In genomic region chr1:231827337-231828105, GRCh38 we compare ENCODE assay signal across 17 cellular contexts.
DNase-seq lines count a peak whose midpoint lies in the region; ATAC-seq, FAIRE-seq and TF ChIP-seq lines count a peak whose summit lies in the region.
"Had no signal": no experiment of that assay in that cellular context is flagged by ENCODE, and none has a peak within 500 bp of the region (broad histone marks: within the 10 kb centered on the region; RNA-seq: fewer than 3 reads in every experiment).

No MANE protein-coding gene starts in this region.

- H3K4me3 Mint-ChIP-seq in astrocyte (ENCODE audit: unreplicated experiment), result peak overlapping the region; percentile 13
- no peak overlapping the region for H3K4me3 Mint-ChIP-seq in stimulated activated naive B cell treated with anti-CD40 and anti-IgM and Interleukin-4, amounts not matched to agents 10 μg/mL and 1 μg/mL and 100 μg/mL, for 72 hours
- H3K4me3 Mint-ChIP-seq in activated T-cell treated with anti-CD3 and anti-CD28 coated beads, Interleukin-2, amount 50 U/mL, for 4 hours, result no peak overlapping the region

- peaks cover 30% of the 10 kb centered on the region for H3K4me1 Mint-ChIP-seq in astrocyte (ENCODE audit: low read depth, unreplicated experiment)
- no peaks in the 10 kb centered on the region for H3K4me1 Mint-ChIP-seq in stimulated activated naive B cell treated with anti-CD40 and anti-IgM and Interleukin-4, amounts not matched to agents 10 μg/mL and 1 μg/mL and 100 μg/mL, for 72 hours
- H3K4me1 Mint-ChIP-seq in activated T-cell treated with anti-CD3 and anti-CD28 coated beads, Interleukin-2, amount 50 U/mL, for 4 hours (ENCODE audit: low read depth), result no peaks in the 10 kb centered on the region

- no peaks in the 10 kb centered on the region for H3K36me3 Mint-ChIP-seq in astrocyte (ENCODE audit: low read depth, unreplicated experiment)
- H3K36me3 Mint-ChIP-seq in stimulated activated naive B cell treated with anti-CD40 and anti-IgM and Interleukin-4, amounts not matched to agents 10 μg/mL and 1 μg/mL and 100 μg/mL, for 72 hours, result no peaks in the 10 kb centered on the region
- H3K36me3 Mint-ChIP-seq in activated T-cell treated with anti-CD3 and anti-CD28 coated beads, Interleukin-2, amount 50 U/mL, for 4 hours (ENCODE audit: insufficient read depth), result peaks cover 23% of the 10 kb centered on the region

- H3K4me3 ChIP-seq in HEK293 (ENCODE audit: low read depth, low read length) (no peak overlapping the region), astrocyte (ENCODE audit: insufficient read depth, low read depth, low read length) (peak overlapping the region; percentile 47), heart right ventricle (no peak overlapping the region)
- H3K4me3 ChIP-seq: esophagus muscularis mucosa had no signal

- peak overlapping the region; percentile 76 for H3K4me2 ChIP-seq in astrocyte (ENCODE audit: low read length)

- H3K9me3 ChIP-seq in HEK293 (ENCODE audit: control insufficient read depth, insufficient read depth, low read depth, low read length) (no peaks in the 10 kb centered on the region), astrocyte (ENCODE audit: insufficient read depth, low read depth, low read length) (no peaks in the 10 kb centered on the region), heart right ventricle (no peaks in the 10 kb centered on the region)
- H3K9me3 ChIP-seq: esophagus muscularis mucosa, neutrophil had no signal

- peak overlapping the region; percentile 68 for H3K9ac ChIP-seq in astrocyte (ENCODE audit: low read length)

- H3K4me1 ChIP-seq in HEK293 (ENCODE audit: control insufficient read depth, insufficient read depth, low read length) (peaks cover 4% of the 10 kb centered on the region; the same call in 1 of the 2 replicates), astrocyte (ENCODE audit: insufficient read depth, low read length) (peaks cover 16% of the 10 kb centered on the region), heart right ventricle (peaks cover 0 to 57% (median 29%) of the 10 kb centered on the region in 9 donors)

- TF ChIP-seq CTCF in HEK293 (tag by site-specific recombination; IDR thresholded peaks at IDR 0.05) (no peak), astrocyte (IDR thresholded peaks at IDR 0.05; ENCODE audit: insufficient read depth, low read depth, low read length) (no peak), heart right ventricle (IDR thresholded peaks at IDR 0.05) (no peak)

- ATAC-seq in heart right ventricle (peak in 1 of 8 donors; percentile 31), GM21367 (IDR thresholded peaks at IDR 0.05; ENCODE audit: unreplicated experiment) (no peak), esophagus mucosa (no peak)
- no peak for ATAC-seq in stimulated activated naive B cell treated with anti-CD40 and anti-IgM and Interleukin-4, amounts not matched to agents 10 μg/mL and 1 μg/mL and 100 μg/mL, for 72 hours (replicated peaks)
- ATAC-seq in activated T-cell treated with anti-CD3 and anti-CD28 coated beads, Interleukin-2, amount 50 U/mL, for 4 hours, result no peak

- CTCF ChIA-PET in HEK293 (lab: Yijun Ruan, JAX), result interaction anchor here (0.6 to 1.0 kb wide), 2 partner anchors 9 to 21 kb away, joined by 3 to 5 read pairs; no protein-coding TSS in a partner anchor

- H3K27ac ChIP-seq in HEK293 (ENCODE audit: extremely low read depth, low read depth, low read length), result no peak overlapping the region
- H3K27ac ChIP-seq in astrocyte (ENCODE audit: low read depth, low read length), result peak overlapping the region; percentile 93
- peak overlapping the region in 8 of 10 donors; percentile 6 to 56 (median 30) for H3K27ac ChIP-seq in heart right ventricle
- H3K27ac ChIP-seq: esophagus muscularis mucosa, neutrophil, WERI-Rb-1 had no signal

- FAIRE-seq in astrocyte (lab: Jason Lieb, UNC), result no peak

- DNase-seq in A172 (ENCODE audit: low spot score), result peak; percentile 98
- DNase-seq in astrocyte (ENCODE audit: low read depth), result peak; percentile 95
- no peak for DNase-seq in heart right ventricle
- no peak for DNase-seq in stimulated activated naive B cell treated with anti-CD40 and anti-IgM and Interleukin-4, amounts not matched to agents 10 μg/mL and 1 μg/mL and 100 μg/mL, for 72 hours
- DNase-seq in activated T-cell treated with anti-CD3 and anti-CD28 coated beads, Interleukin-2, amount 50 U/mL, for 4 hours, result no peak
- DNase-seq: AML-193; aorta; GDM1; KBM-7; NCI-H2081 treated with DMSO at 0.1 percent for 48 hours; stimulated activated CD4-positive, alpha-beta T cell treated with anti-CD3 and anti-CD28 coated beads, Interleukin-4, amount 100 ng/mL, for 24 hours; WERI-Rb-1 had no signal

- H2AFZ ChIP-seq in astrocyte (ENCODE audit: low read depth, low read length), result no peak overlapping the region

- H3K9me3 Mint-ChIP-seq in astrocyte (ENCODE audit: unreplicated experiment), result no peaks in the 10 kb centered on the region
- H3K9me3 Mint-ChIP-seq in stimulated activated naive B cell treated with anti-CD40 and anti-IgM and Interleukin-4, amounts not matched to agents 10 μg/mL and 1 μg/mL and 100 μg/mL, for 72 hours, result no peaks in the 10 kb centered on the region
- no peaks in the 10 kb centered on the region for H3K9me3 Mint-ChIP-seq in activated T-cell treated with anti-CD3 and anti-CD28 coated beads, Interleukin-2, amount 50 U/mL, for 4 hours

- no peaks in the 10 kb centered on the region for H4K20me1 ChIP-seq in astrocyte (ENCODE audit: insufficient read depth, low read length)

- H3K79me2 ChIP-seq in astrocyte (ENCODE audit: insufficient read depth, low read length), result no peaks in the 10 kb centered on the region

- H3K27me3 ChIP-seq in astrocyte (ENCODE audit: insufficient read depth, low read length) (no peaks in the 10 kb centered on the region), heart right ventricle (no peaks in the 10 kb centered on the region)
- H3K27me3 ChIP-seq: esophagus muscularis mucosa, neutrophil had no signal

- H3K27me3 Mint-ChIP-seq in astrocyte (ENCODE audit: low read depth, unreplicated experiment), result no peaks in the 10 kb centered on the region
- no peaks in the 10 kb centered on the region for H3K27me3 Mint-ChIP-seq in stimulated activated naive B cell treated with anti-CD40 and anti-IgM and Interleukin-4, amounts not matched to agents 10 μg/mL and 1 μg/mL and 100 μg/mL, for 72 hours
- H3K27me3 Mint-ChIP-seq in activated T-cell treated with anti-CD3 and anti-CD28 coated beads, Interleukin-2, amount 50 U/mL, for 4 hours (ENCODE audit: low read depth), result no peaks in the 10 kb centered on the region

- POLR2A ChIA-PET in HEK293 (lab: Yijun Ruan, JAX), result no interaction called here

- peak overlapping the region; percentile 90 for H3K27ac Mint-ChIP-seq in astrocyte (ENCODE audit: unreplicated experiment)
- no peak overlapping the region for H3K27ac Mint-ChIP-seq in stimulated activated naive B cell treated with anti-CD40 and anti-IgM and Interleukin-4, amounts not matched to agents 10 μg/mL and 1 μg/mL and 100 μg/mL, for 72 hours

- WGBS in heart right ventricle, 2 donors, result 83 to 92% methylated on average over 2 of the region's 2 CpGs

- H3K36me3 ChIP-seq in HEK293 (ENCODE audit: control insufficient read depth in 2 of 2, insufficient read depth in 1 of 2, low read length in 2 of 2) (no peaks in the 10 kb centered on the region), astrocyte (ENCODE audit: insufficient read depth, low read length) (no peaks in the 10 kb centered on the region), heart right ventricle (peaks cover 0 to 21% (median 0%) of the 10 kb centered on the region in 9 donors)
- H3K36me3 ChIP-seq: neutrophil, WERI-Rb-1 had no signal

- intact Hi-C loops in heart right ventricle (cut with DNase I), result no loop called here

TF ChIP-seq in HEK293, 187 proteins besides CTCF, POLR2A, EP300 and RAD21:
- TF ChIP-seq SCRT2 (tag by site-specific recombination; IDR thresholded peaks at IDR 0.05) (peak; percentile 78), ZNF600 (tag by site-specific recombination; IDR thresholded peaks at IDR 0.05) (no peak)

Comparison
In these comparisons a context has a peak if more than half of its experiments do, and no peak if none do; other contexts are left out.
1. DNase-seq: peak in A172 (single experiment) and astrocyte (single experiment); none in heart right ventricle (0 of 2), stimulated activated naive B cell treated with anti-CD40 and anti-IgM and Interleukin-4, amounts not matched to agents 10 μg/mL and 1 μg/mL and 100 μg/mL, for 72 hours (single experiment) and activated T-cell treated with anti-CD3 and anti-CD28 coated beads, Interleukin-2, amount 50 U/mL, for 4 hours (single experiment).